Comparison of ENCODE assay signal across 8 cellular contexts in the genomic region with DNA sequence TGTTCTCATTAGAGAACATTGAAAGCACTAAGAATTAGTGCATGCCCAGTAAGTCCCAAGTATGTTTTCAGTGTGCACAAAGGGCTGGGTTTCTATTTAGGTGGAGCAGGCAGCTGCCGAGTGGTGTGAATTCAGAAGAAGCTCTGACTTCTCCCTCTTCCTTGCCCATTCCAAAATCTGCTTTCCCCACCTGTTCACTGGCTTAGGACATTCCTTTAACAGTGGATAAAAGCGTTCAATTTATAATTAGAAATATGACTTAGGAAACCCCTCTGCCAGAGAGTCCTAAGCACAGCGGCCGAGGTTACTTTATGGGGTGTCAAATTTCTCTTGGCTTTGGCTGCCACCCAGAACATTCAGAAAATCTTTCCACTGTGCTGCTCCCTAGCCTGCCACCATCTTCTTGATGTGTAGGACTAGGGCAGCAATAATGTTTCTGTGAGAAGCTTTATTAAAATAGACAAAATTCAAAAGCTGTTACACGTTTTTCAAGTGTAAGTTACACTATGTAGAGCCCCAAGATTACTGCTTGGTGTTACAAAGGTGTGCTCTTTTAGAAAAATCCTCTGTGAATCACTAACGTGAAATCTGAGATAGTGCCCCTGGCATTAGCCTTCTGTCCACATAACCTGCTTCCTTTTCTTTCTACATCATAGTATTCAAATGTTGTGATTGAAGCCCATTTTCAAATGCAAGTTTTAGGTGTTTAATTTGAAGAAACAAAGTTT.
A peak's percentile ranks its signal among the peaks of the same experiment; 100 is the strongest.
DNase-seq lines count a peak whose midpoint lies in the region; ATAC-seq and TF ChIP-seq lines count a peak whose summit lies in the region.
"Had no signal": no experiment of that assay in that cellular context is flagged by ENCODE, and none has a peak within 500 bp of the region (broad histone marks: within the 10 kb centered on the region; RNA-seq: fewer than 3 reads in every experiment).

No MANE protein-coding gene starts in this region.

- TF ChIP-seq CTCF in thyroid gland (IDR thresholded peaks at IDR 0.05), result no peak

- peak overlapping the region; percentile 30 for H3K27ac ChIP-seq in right cardiac atrium (ENCODE audit: low read length)
- H3K27ac ChIP-seq in thyroid gland, result peak overlapping the region; percentile 32 to 61 (median 43)

- H3K27me3 ChIP-seq in right cardiac atrium (ENCODE audit: control insufficient read depth, insufficient read depth) (no peaks in the 10 kb centered on the region), thyroid gland (no peaks in the 10 kb centered on the region), H7 (ENCODE audit: control insufficient read depth, insufficient read depth, low read length) (no peaks in the 10 kb centered on the region)

- H3K36me3 ChIP-seq in thyroid gland (no peaks in the 10 kb centered on the region), H7 (replicated peaks; ENCODE audit: control insufficient read depth, insufficient read depth, low read length) (no peaks in the 10 kb centered on the region)

- H3K4me1 ChIP-seq in right cardiac atrium (ENCODE audit: control insufficient read depth, insufficient read depth, low read length) (no peaks in the 10 kb centered on the region), thyroid gland (peaks cover 0 to 5% of the 10 kb centered on the region in 2 donors)

- DNase-seq in LHCN-M2 (ENCODE audit: low read depth) (peak; percentile 86), SW480 (ENCODE audit: low spot score) (peak; percentile 22), right cardiac atrium (peak; percentile 29 to 56 (median 34)), thyroid gland (peak; percentile 54 to 61), putamen (ENCODE audit: low spot score) (no peak), H7 (no peak)
- DNase-seq: activated CD4-positive, alpha-beta T cell treated with anti-CD3 and anti-CD28 coated beads, Interleukin-2, amount 50 U/mL, for 48 hours had no signal

- 26% methylated on average over 6 of the region's 6 CpGs for WGBS in right cardiac atrium
- 15 to 21% methylated on average over 6 of the region's 6 CpGs for WGBS in thyroid gland, 2 donors

- no peaks in the 10 kb centered on the region for H3K9me3 ChIP-seq in right cardiac atrium (ENCODE audit: control insufficient read depth, low read length)
- H3K9me3 ChIP-seq in thyroid gland, result no peaks in the 10 kb centered on the region

- ATAC-seq in right cardiac atrium (peak; percentile 96 to 97), GM18867 (IDR thresholded peaks at IDR 0.05; ENCODE audit: unreplicated experiment) (no peak)

- peak overlapping the region; percentile 14 for H3K4me3 ChIP-seq in right cardiac atrium (ENCODE audit: low read length)
- no peak overlapping the region for H3K4me3 ChIP-seq in thyroid gland (replicated peaks in 1 of 3)
- no peak overlapping the region for H3K4me3 ChIP-seq in H7 (ENCODE audit: insufficient read depth, low read depth, low read length)

- peak in 1 of 2 donors; percentile 32 for TF ChIP-seq POLR2A in thyroid gland (IDR thresholded peaks at IDR 0.05)

- intact Hi-C loops in right cardiac atrium (cut with DNase I) (no loop called here), thyroid gland (cut with DNase I) (no loop called here)

Comparison
In these comparisons a context has a peak if more than half of its experiments do, and no peak if none do; other contexts are left out.
1. DNase-seq: peak in LHCN-M2 (single experiment), SW480 (single experiment), right cardiac atrium (3 of 3) and thyroid gland (2 of 2); none in putamen (single experiment) and H7 (single experiment).